Comparison of ENCODE assay signal across 8 cellular contexts in genomic region chr17:42388381-42389134, GRCh38.
DNase-seq lines count a peak whose midpoint lies in the region; ATAC-seq and TF ChIP-seq lines count a peak whose summit lies in the region.

Gene STAT3 (minus strand): TSS chr17:42388442. CDS start chr17:42348516, 39,926 bp downstream.

- H3K27ac Mint-ChIP-seq in activated naive CD4-positive, alpha-beta T cell treated with anti-CD3 and anti-CD28 coated beads, Interleukin-2, amount 50 U/mL, for 24 hours = peak within 1 kb of the TSS; percentile 100

- no peaks in the 10 kb centered on the region for H3K9me3 Mint-ChIP-seq in activated naive CD4-positive, alpha-beta T cell treated with anti-CD3 and anti-CD28 coated beads, Interleukin-2, amount 50 U/mL, for 24 hours

- peaks cover 6% of the 10 kb centered on the region for H3K36me3 Mint-ChIP-seq in activated naive CD4-positive, alpha-beta T cell treated with anti-CD3 and anti-CD28 coated beads, Interleukin-2, amount 50 U/mL, for 24 hours

- ATAC-seq in HG02571 (IDR thresholded peaks at IDR 0.05; ENCODE audit: unreplicated experiment) (peak; percentile 81), SK-N-SH treated with all-trans-retinoic acid at 6 μM for 48 hours (peak; percentile 98)

- DNase-seq in GM04504 (ENCODE audit: low read depth) (peak; percentile 100), NCI-H1048 (lab: John Stamatoyannopoulos, UW) (peak; percentile 99), germinal center (ENCODE audit: low spot score) (peak; percentile 98), non-pigmented ciliary epithelial cell (ENCODE audit: low read depth) (peak; percentile 98), superior temporal gyrus (ENCODE audit: extremely low spot score) (peak; percentile 100)

- peaks cover 50% of the 10 kb centered on the region for H3K4me1 Mint-ChIP-seq in activated naive CD4-positive, alpha-beta T cell treated with anti-CD3 and anti-CD28 coated beads, Interleukin-2, amount 50 U/mL, for 24 hours

- H3K4me3 Mint-ChIP-seq in activated naive CD4-positive, alpha-beta T cell treated with anti-CD3 and anti-CD28 coated beads, Interleukin-2, amount 50 U/mL, for 24 hours = peak within 1 kb of the TSS; percentile 95

- H3K27me3 Mint-ChIP-seq in activated naive CD4-positive, alpha-beta T cell treated with anti-CD3 and anti-CD28 coated beads, Interleukin-2, amount 50 U/mL, for 24 hours = no peaks in the 10 kb centered on the region

TF ChIP-seq in SK-N-SH treated with all-trans-retinoic acid at 6 μM for 48 hours, 23 proteins besides CTCF, POLR2A, EP300 and RAD21:
- TF ChIP-seq ZFP3 (CRISPR knock-in tag; IDR thresholded peaks at IDR 0.05) = peak; percentile 89
- TF ChIP-seq BACH2 (CRISPR knock-in tag; IDR thresholded peaks at IDR 0.05; ENCODE audit: borderline replicate concordance) = no peak
- TF ChIP-seq ZNF565 (CRISPR knock-in tag; conservative IDR thresholded peaks at IDR 0.05; ENCODE audit: low read depth) = no peak
- peak; percentile 61 for TF ChIP-seq ISL1 (CRISPR knock-in tag; IDR thresholded peaks at IDR 0.05)
- TF ChIP-seq ZC3H10 (CRISPR knock-in tag; IDR thresholded peaks at IDR 0.05) = peak; percentile 73
- 0 out of 2 replicates have a peak, but pooled peaks have one; percentile 10 for TF ChIP-seq ZNF8 (CRISPR knock-in tag; IDR thresholded peaks at IDR 0.05)
- TF ChIP-seq CSRNP3 (CRISPR knock-in tag; IDR thresholded peaks at IDR 0.05) = peak; percentile 72
- TF ChIP-seq, protein P1, sequence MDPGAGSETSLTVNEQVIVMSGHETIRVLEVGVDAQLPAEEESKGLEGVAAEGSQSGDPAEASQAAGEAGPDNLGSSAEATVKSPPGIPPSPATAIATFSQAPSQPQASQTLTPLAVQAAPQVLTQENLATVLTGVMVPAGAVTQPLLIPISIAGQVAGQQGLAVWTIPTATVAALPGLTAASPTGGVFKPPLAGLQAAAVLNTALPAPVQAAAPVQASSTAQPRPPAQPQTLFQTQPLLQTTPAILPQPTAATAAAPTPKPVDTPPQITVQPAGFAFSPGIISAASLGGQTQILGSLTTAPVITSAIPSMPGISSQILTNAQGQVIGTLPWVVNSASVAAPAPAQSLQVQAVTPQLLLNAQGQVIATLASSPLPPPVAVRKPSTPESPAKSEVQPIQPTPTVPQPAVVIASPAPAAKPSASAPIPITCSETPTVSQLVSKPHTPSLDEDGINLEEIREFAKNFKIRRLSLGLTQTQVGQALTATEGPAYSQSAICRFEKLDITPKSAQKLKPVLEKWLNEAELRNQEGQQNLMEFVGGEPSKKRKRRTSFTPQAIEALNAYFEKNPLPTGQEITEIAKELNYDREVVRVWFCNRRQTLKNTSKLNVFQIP (CRISPR knock-in tag; IDR thresholded peaks at IDR 0.05; ENCODE audit: borderline replicate concordance, low read depth) = 0 out of 2 replicates have a peak, but pooled peaks have one; percentile 77
- no peak for TF ChIP-seq RARB (CRISPR knock-in tag; IDR thresholded peaks at IDR 0.05)
- TF ChIP-seq, protein P2, sequence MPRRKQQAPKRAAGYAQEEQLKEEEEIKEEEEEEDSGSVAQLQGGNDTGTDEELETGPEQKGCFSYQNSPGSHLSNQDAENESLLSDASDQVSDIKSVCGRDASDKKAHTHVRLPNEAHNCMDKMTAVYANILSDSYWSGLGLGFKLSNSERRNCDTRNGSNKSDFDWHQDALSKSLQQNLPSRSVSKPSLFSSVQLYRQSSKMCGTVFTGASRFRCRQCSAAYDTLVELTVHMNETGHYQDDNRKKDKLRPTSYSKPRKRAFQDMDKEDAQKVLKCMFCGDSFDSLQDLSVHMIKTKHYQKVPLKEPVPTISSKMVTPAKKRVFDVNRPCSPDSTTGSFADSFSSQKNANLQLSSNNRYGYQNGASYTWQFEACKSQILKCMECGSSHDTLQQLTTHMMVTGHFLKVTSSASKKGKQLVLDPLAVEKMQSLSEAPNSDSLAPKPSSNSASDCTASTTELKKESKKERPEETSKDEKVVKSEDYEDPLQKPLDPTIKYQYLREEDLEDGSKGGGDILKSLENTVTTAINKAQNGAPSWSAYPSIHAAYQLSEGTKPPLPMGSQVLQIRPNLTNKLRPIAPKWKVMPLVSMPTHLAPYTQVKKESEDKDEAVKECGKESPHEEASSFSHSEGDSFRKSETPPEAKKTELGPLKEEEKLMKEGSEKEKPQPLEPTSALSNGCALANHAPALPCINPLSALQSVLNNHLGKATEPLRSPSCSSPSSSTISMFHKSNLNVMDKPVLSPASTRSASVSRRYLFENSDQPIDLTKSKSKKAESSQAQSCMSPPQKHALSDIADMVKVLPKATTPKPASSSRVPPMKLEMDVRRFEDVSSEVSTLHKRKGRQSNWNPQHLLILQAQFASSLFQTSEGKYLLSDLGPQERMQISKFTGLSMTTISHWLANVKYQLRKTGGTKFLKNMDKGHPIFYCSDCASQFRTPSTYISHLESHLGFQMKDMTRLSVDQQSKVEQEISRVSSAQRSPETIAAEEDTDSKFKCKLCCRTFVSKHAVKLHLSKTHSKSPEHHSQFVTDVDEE (CRISPR knock-in tag; IDR thresholded peaks at IDR 0.05) = peak; percentile 90
- TF ChIP-seq SNAI2 (CRISPR knock-in tag; IDR thresholded peaks at IDR 0.05) = peak; percentile 84
- TF ChIP-seq ZFP30 (CRISPR knock-in tag; IDR thresholded peaks at IDR 0.05) = peak; percentile 81
- TF ChIP-seq CSDC2 (CRISPR knock-in tag; IDR thresholded peaks at IDR 0.05) = peak; percentile 96
- no peak for TF ChIP-seq ARNTL (CRISPR knock-in tag; IDR thresholded peaks at IDR 0.05; ENCODE audit: borderline replicate concordance, low read depth)
- TF ChIP-seq PPARA (CRISPR knock-in tag; IDR thresholded peaks at IDR 0.05; ENCODE audit: borderline replicate concordance) = no peak
- 0 out of 2 replicates have a peak, but pooled peaks have one; percentile 35 for TF ChIP-seq GLIS3 (CRISPR knock-in tag; IDR thresholded peaks at IDR 0.05)
- TF ChIP-seq, protein P3, sequence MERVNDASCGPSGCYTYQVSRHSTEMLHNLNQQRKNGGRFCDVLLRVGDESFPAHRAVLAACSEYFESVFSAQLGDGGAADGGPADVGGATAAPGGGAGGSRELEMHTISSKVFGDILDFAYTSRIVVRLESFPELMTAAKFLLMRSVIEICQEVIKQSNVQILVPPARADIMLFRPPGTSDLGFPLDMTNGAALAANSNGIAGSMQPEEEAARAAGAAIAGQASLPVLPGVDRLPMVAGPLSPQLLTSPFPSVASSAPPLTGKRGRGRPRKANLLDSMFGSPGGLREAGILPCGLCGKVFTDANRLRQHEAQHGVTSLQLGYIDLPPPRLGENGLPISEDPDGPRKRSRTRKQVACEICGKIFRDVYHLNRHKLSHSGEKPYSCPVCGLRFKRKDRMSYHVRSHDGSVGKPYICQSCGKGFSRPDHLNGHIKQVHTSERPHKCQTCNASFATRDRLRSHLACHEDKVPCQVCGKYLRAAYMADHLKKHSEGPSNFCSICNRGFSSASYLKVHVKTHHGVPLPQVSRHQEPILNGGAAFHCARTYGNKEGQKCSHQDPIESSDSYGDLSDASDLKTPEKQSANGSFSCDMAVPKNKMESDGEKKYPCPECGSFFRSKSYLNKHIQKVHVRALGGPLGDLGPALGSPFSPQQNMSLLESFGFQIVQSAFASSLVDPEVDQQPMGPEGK (CRISPR knock-in tag; IDR thresholded peaks at IDR 0.05; ENCODE audit: borderline replicate concordance) = peak; percentile 63

Comparison
In these comparisons a context has a peak if more than half of its experiments do, and no peak if none do; other contexts are left out.
1. Peak in every context shown above with its lines: DNase-seq and ATAC-seq.